ENCODE assay signal across 2 cellular contexts in the genomic region with DNA sequence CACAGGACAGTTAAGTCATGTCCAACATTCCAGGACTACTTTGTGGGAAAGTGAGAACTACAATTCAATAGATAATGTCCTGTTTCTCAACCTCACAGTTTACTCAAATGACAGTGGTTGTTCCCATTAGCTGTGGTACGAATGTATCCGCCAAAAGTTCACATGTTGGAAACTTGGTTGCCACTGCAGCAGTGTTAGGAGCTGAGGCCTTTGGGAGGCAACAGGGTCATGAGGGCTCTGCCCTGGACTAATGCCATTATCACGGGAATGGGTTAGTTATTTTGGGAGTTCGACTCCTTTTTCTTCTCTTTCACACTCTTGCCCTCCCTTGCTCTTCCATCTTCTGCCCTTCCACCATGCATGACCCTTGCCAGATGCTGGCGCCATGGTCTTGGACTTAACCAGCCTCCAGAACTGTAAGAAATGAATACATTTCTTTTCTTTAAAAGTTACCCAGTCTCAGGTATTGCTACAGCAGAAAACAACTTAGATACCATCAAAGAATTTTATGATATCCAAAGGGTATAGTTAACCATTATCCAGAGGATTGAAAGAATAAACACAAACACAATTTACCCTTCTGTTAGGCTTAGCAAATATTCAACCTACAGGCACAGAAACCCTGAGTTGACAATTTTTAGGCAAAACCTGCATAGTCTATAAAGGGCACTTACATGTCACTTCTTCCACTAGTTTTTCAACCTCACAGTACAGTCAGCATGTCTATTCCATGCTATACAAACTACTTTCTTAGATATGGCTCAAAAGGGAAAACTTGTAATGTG.
A peak's percentile ranks its signal among the peaks of the same experiment; 100 is the strongest.
TF ChIP-seq lines count a peak whose summit lies in the region.

No MANE protein-coding gene starts in this region.

TF ChIP-seq in IMR-90, 13 proteins besides CTCF, POLR2A, EP300 and RAD21:
- TF ChIP-seq CHD1 (IDR thresholded peaks at IDR 0.05; ENCODE audit: low read depth, low read length) (no peak), MAFK (IDR thresholded peaks at IDR 0.05; ENCODE audit: low read depth, low read length) (peak; percentile 74)
TF ChIP-seq in IMR-90: peak in this region for 1.

TF ChIP-seq in endothelial cell of umbilical vein, 7 proteins besides CTCF, POLR2A, EP300 and RAD21:
- no peak for TF ChIP-seq EZH2 (IDR thresholded peaks at IDR 0.05; ENCODE audit: borderline replicate concordance, low read depth, low read length, severe bottlenecking)
- no peak for TF ChIP-seq POLR2AphosphoS5 (IDR thresholded peaks at IDR 0.05; ENCODE audit: insufficient read depth, low read depth, low read length)
- TF ChIP-seq GATA2 (IDR thresholded peaks at IDR 0.05; ENCODE audit: insufficient read depth, insufficient read length, low read depth, low read length): no peak
- no peak for TF ChIP-seq MAX (IDR thresholded peaks at IDR 0.05; ENCODE audit: insufficient read depth, insufficient read length)
- TF ChIP-seq JUN (IDR thresholded peaks at IDR 0.05; ENCODE audit: borderline replicate concordance, insufficient read depth, insufficient read length, low read depth): no peak
- TF ChIP-seq MYC (IDR thresholded peaks at IDR 0.05; ENCODE audit: low read depth, low read length): no peak
- TF ChIP-seq FOS (IDR thresholded peaks at IDR 0.05; ENCODE audit: borderline replicate concordance, insufficient read depth, low read length): no peak
